1 cellular context compared by ENCODE assay signal in the genomic region with DNA sequence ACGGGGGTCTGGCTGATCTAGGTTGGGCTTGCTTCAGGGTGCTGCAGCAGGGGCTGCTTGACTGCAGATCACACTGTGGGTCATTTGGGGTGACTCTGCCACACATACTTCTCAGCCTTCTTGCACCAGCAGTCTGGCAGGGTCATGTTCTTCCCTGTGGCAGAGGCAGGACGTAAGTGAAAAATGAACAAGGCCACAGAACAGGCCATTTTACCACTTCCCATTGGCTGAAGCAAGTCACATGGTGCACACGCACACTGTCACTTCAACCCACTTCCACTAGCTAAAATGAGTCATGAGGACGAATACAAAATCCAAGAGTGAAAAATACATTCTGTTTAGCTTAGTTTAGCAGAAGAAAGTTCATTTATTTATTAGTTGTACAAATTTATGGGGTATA.
TF ChIP-seq lines count a peak whose summit lies in the region.

No MANE protein-coding gene starts in this region.

TF ChIP-seq in IMR-90, 13 proteins besides CTCF, POLR2A, EP300 and RAD21:
- TF ChIP-seq, protein P1, sequence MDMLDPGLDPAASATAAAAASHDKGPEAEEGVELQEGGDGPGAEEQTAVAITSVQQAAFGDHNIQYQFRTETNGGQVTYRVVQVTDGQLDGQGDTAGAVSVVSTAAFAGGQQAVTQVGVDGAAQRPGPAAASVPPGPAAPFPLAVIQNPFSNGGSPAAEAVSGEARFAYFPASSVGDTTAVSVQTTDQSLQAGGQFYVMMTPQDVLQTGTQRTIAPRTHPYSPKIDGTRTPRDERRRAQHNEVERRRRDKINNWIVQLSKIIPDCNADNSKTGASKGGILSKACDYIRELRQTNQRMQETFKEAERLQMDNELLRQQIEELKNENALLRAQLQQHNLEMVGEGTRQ (IDR thresholded peaks at IDR 0.05; ENCODE audit: low read depth, low read length): peak; percentile 41; the same call in 1 of the 2 replicates
- TF ChIP-seq RFX5 (IDR thresholded peaks at IDR 0.05; ENCODE audit: low read depth, low read length): no peak
